15 cellular contexts compared by ENCODE assay signal in genomic region chr12:15152864-15153263, GRCh38.
A peak's percentile ranks its signal among the peaks of the same experiment; 100 is the strongest.
DNase-seq lines count a peak whose midpoint lies in the region; ATAC-seq and TF ChIP-seq lines count a peak whose summit lies in the region.
"Had no signal": no experiment of that assay in that cellular context is flagged by ENCODE, and none has a peak within 500 bp of the region (broad histone marks: within the 10 kb centered on the region; RNA-seq: fewer than 3 reads in every experiment).

No MANE protein-coding gene starts in this region.

- H3K27me3 ChIP-seq in heart right ventricle (peaks cover 0 to 8% (median 0%) of the 10 kb centered on the region in 7 donors), skeletal muscle satellite cell (ENCODE audit: control insufficient read depth, insufficient read depth, low read length) (no peaks in the 10 kb centered on the region)

- H3K27ac ChIP-seq in heart right ventricle = peak overlapping the region in 5 of 10 donors; percentile 15 to 48 (median 39)
- H3K27ac ChIP-seq: SK-N-MC had no signal

- DNase-seq in ELR (ENCODE audit: low read depth) (peak; percentile 27), astrocyte of the hippocampus (ENCODE audit: low read depth, low spot score) (peak; percentile 62), heart right ventricle (no peak), NCI-H1092 (lab: John Stamatoyannopoulos, UW) (no peak), NCI-H1417 (lab: John Stamatoyannopoulos, UW) (no peak)
- DNase-seq: activated CD4-positive, alpha-beta T cell treated with anti-CD3 and anti-CD28 coated beads, Interleukin-2, amount 50 U/mL, for 1 hour; activated naive CD8-positive, alpha-beta T cell treated with anti-CD3 and anti-CD28 coated beads, Interleukin-2, amount 50 U/mL, for 24 hours; CD4-positive, alpha-beta T cell; KG1; natural killer cell; NCI-H510A had no signal

- H3K36me3 ChIP-seq in heart right ventricle = no peaks in the 10 kb centered on the region
- H3K36me3 ChIP-seq in skeletal muscle satellite cell (ENCODE audit: insufficient read depth, low read length) = no peaks in the 10 kb centered on the region

- TF ChIP-seq CTCF in heart right ventricle (IDR thresholded peaks at IDR 0.05) = no peak

- H3K4me2 ChIP-seq in skeletal muscle satellite cell (ENCODE audit: low read length) = no peak overlapping the region

- peak overlapping the region; percentile 44 for H3K9ac ChIP-seq in skeletal muscle satellite cell (ENCODE audit: low read depth, low read length)

- H3K4me3 ChIP-seq in heart right ventricle (no peak overlapping the region), skeletal muscle satellite cell (ENCODE audit: low read length) (no peak overlapping the region)
- H3K4me3 ChIP-seq: SK-N-MC had no signal

- H3K9me3 ChIP-seq in heart right ventricle (no peaks in the 10 kb centered on the region), skeletal muscle satellite cell (replicated peaks; ENCODE audit: low read length) (no peaks in the 10 kb centered on the region)

- ATAC-seq in heart right ventricle (peak in 7 of 8 donors; percentile 40 to 75 (median 48)), GM19324 (IDR thresholded peaks at IDR 0.05; ENCODE audit: low FRiP score, unreplicated experiment) (no peak), GM21717 (IDR thresholded peaks at IDR 0.05; ENCODE audit: unreplicated experiment) (no peak)
- ATAC-seq: activated naive CD8-positive, alpha-beta T cell treated with anti-CD3 and anti-CD28 coated beads, Interleukin-2, amount 50 U/mL, for 24 hours; natural killer cell had no signal

- 50 to 55% methylated on average over 2 of the region's 2 CpGs for WGBS in heart right ventricle, 2 donors

- H3K4me1 ChIP-seq in heart right ventricle (peaks cover 0 to 32% (median 19%) of the 10 kb centered on the region in 9 donors), skeletal muscle satellite cell (ENCODE audit: control insufficient read depth, insufficient read depth, low read length) (peaks cover 34% of the 10 kb centered on the region)

- intact Hi-C loops in heart right ventricle (cut with DNase I) = loop anchor here in 6 of 10 donors (1.0 to 5.0 kb wide), 5 partner anchors 68 to 119 kb away; partner anchors contain the start of gene RERG (in 6 of the 6)

Comparison
In these comparisons a context has a peak if more than half of its experiments do, and no peak if none do; other contexts are left out.
1. DNase-seq: peak in ELR (single experiment) and astrocyte of the hippocampus (single experiment); none in heart right ventricle (0 of 2), NCI-H1092 (single experiment) and NCI-H1417 (0 of 3).
2. ATAC-seq: peak in heart right ventricle (7 of 8); none in GM19324 (single experiment) and GM21717 (single experiment).